Comparison of ENCODE assay signal across 16 cellular contexts in genomic region chr20:25278636-25279361, GRCh38. TPM values are rescaled to one million over a fixed set of nuclear protein-coding genes. Genes with fewer than 3 reads are reported as not detected.
A peak's percentile ranks its signal among the peaks of the same experiment; 100 is the strongest.
DNase-seq lines count a peak whose midpoint lies in the region; ATAC-seq and TF ChIP-seq lines count a peak whose summit lies in the region.
"Had no signal": no experiment of that assay in that cellular context is flagged by ENCODE, and none has a peak within 500 bp of the region (broad histone marks: within the 10 kb centered on the region; RNA-seq: fewer than 3 reads in every experiment).

No MANE protein-coding gene starts in this region.

- DNase-seq in H7 = peak; percentile 40
- peak; percentile 5 for DNase-seq in WTC11 (ENCODE audit: low spot score)
- DNase-seq in islet precursor cell = peak; percentile 41
- peak; percentile 62 for DNase-seq in sigmoid colon
- DNase-seq in NCI-H2196 (lab: John Stamatoyannopoulos, UW; ENCODE audit: unreplicated experiment) = no peak
- DNase-seq in NCI-H1694 treated with DMSO at 0.1 percent for 48 hours (lab: John Stamatoyannopoulos, UW) = no peak
- DNase-seq: amniotic stem cell, NCI-H1105, NCI-H2227 treated with DMSO at 0.1 percent for 48 hours had no signal

- H3K9me3 ChIP-seq in sigmoid colon = no peaks in the 10 kb centered on the region
- H3K9me3 ChIP-seq: BLaER1, neutrophil had no signal

- no peak for ATAC-seq in WTC11
- ATAC-seq in GM19395 (IDR thresholded peaks at IDR 0.05; ENCODE audit: unreplicated experiment) = no peak

- H3K4me3 Mint-ChIP-seq in WTC11 = no peak overlapping the region
- H3K4me3 Mint-ChIP-seq: mesothelial cell of epicardium; T-helper 1 cell treated with Interleukin-12 subunit alpha and Interleukin-12 subunit beta and Interleukin-4 antibody, amounts not matched to agents 30 μg/mL and 1 μg/mL, for 36 hours had no signal

- CTCF ChIA-PET in WTC11 (lab: Charles Lee) = interaction anchor here (1.3 kb wide), 2 partner anchors 16 to 32 kb away, joined by 3 read pairs; no protein-coding TSS in a partner anchor

- peaks cover 10% of the 10 kb centered on the region for H3K36me3 ChIP-seq in H7 (replicated peaks; ENCODE audit: control insufficient read depth, insufficient read depth, low read length)
- H3K36me3 ChIP-seq in sigmoid colon = peaks cover 45 to 99% (median 85%) of the 10 kb centered on the region in 4 donors

- TF ChIP-seq POLR2A in sigmoid colon (IDR thresholded peaks at IDR 0.05) = no peak

- peaks cover 0 to 32% (median 16%) of the 10 kb centered on the region in 4 donors for H3K4me1 ChIP-seq in sigmoid colon

- 93 to 95% methylated on average over 26 of the region's 26 CpGs for WGBS in sigmoid colon, 2 donors

- H3K4me1 Mint-ChIP-seq in WTC11 = no peaks in the 10 kb centered on the region
- H3K4me1 Mint-ChIP-seq: mesothelial cell of epicardium had no signal

- no peak for TF ChIP-seq CTCF in WTC11 (IDR thresholded peaks at IDR 0.05)
- TF ChIP-seq CTCF in sigmoid colon (IDR thresholded peaks at IDR 0.05) = no peak

- H3K4me3 ChIP-seq in H7 (ENCODE audit: insufficient read depth, low read depth, low read length) = no peak overlapping the region
- no peak overlapping the region for H3K4me3 ChIP-seq in sigmoid colon
- H3K4me3 ChIP-seq: BLaER1 had no signal

- H3K36me3 Mint-ChIP-seq in WTC11 = peaks cover 26% of the 10 kb centered on the region

- H3K27me3 ChIP-seq in H7 (ENCODE audit: control insufficient read depth, insufficient read depth, low read length) = no peaks in the 10 kb centered on the region
- no peaks in the 10 kb centered on the region for H3K27me3 ChIP-seq in sigmoid colon
- H3K27me3 ChIP-seq: BLaER1, neutrophil had no signal

- H3K27ac ChIP-seq in sigmoid colon = peak overlapping the region; percentile 44 to 88 (median 78)
- H3K27ac ChIP-seq: BLaER1, HL-60, KMS-11, neutrophil had no signal

- H3K27me3 Mint-ChIP-seq in WTC11 (ENCODE audit: low read depth) = no peaks in the 10 kb centered on the region

- intact Hi-C loops in sigmoid colon (cut with DNase I) = no loop called here

- POLR2A ChIA-PET in WTC11 (lab: Charles Lee) = no interaction called here

- no peak overlapping the region for H3K27ac Mint-ChIP-seq in WTC11
- H3K27ac Mint-ChIP-seq: mesothelial cell of epicardium; T-helper 1 cell treated with Interleukin-12 subunit alpha and Interleukin-12 subunit beta and Interleukin-4 antibody, amounts not matched to agents 30 μg/mL and 1 μg/mL, for 36 hours had no signal

- H3K9me3 Mint-ChIP-seq in WTC11 = no peaks in the 10 kb centered on the region
- H3K9me3 Mint-ChIP-seq: mesothelial cell of epicardium; T-helper 1 cell treated with Interleukin-12 subunit alpha and Interleukin-12 subunit beta and Interleukin-4 antibody, amounts not matched to agents 30 μg/mL and 1 μg/mL, for 36 hours had no signal

- no peak for TF ChIP-seq EP300 in sigmoid colon (IDR thresholded peaks at IDR 0.05)

TF ChIP-seq in WTC11, 78 proteins besides CTCF, POLR2A, EP300 and RAD21:
- TF ChIP-seq NFYB (CRISPR knock-in tag; conservative IDR thresholded peaks at IDR 0.05; ENCODE audit: low read depth) (no peak), AFF4 (CRISPR knock-in tag; IDR thresholded peaks at IDR 0.05; ENCODE audit: borderline replicate concordance) (no peak), NR3C1 (CRISPR knock-in tag; conservative IDR thresholded peaks at IDR 0.05; ENCODE audit: low read depth) (no peak), ETV6 (CRISPR knock-in tag; IDR thresholded peaks at IDR 0.05) (no peak)

RNA-seq across cellular contexts. Expression of gene PYGB, which starts 30.9 kb away (rescaled TPM):
- 52.0 and 57.1 TPM in 2 replicates for total RNA-seq in H7 (2014; rRNA removed; shearing (Covaris generic))
- 44.5 to 48.5 TPM (median 46.3 TPM) in 3 replicates for total RNA-seq in WTC11 (2021)
- 100 to 1,000 TPM; 147 to 317 (median 226) TPM for total RNA-seq in sigmoid colon
- polyA plus RNA-seq in sigmoid colon = 100 to 1,000 TPM in 2 of 3 donors, 10 to 100 TPM in 1; 45.6 to 198 (median 163) TPM

Comparison
In these comparisons a context has a peak if more than half of its experiments do, and no peak if none do; other contexts are left out.
1. DNase-seq: peak in H7 (single experiment), WTC11 (single experiment), islet precursor cell (single experiment) and sigmoid colon (single experiment); none in NCI-H2196 (single experiment) and NCI-H1694 treated with DMSO at 0.1 percent for 48 hours (single experiment).